Comparison of ENCODE assay signal across 1 cellular context in genomic region chr21:25898671-25899070, GRCh38.
TF ChIP-seq lines count a peak whose summit lies in the region.

No MANE protein-coding gene starts in this region.

TF ChIP-seq in H1, 55 proteins besides CTCF, POLR2A, EP300 and RAD21 (continued from another document):
- TF ChIP-seq POLR2AphosphoS5 (IDR thresholded peaks at IDR 0.05; ENCODE audit: low read depth, low read length) (no peak), SRF (IDR thresholded peaks at IDR 0.05; ENCODE audit: low read depth, low read length) (no peak), RNF2 (IDR thresholded peaks at IDR 0.05; ENCODE audit: borderline replicate concordance, low read depth, low read length, missing control alignments, poor library complexity, severe bottlenecking) (no peak), RFX5 (IDR thresholded peaks at IDR 0.05; ENCODE audit: borderline replicate concordance, low read depth, low read length) (no peak), TBP (IDR thresholded peaks at IDR 0.05; ENCODE audit: low read depth, low read length) (no peak), MAFK (IDR thresholded peaks at IDR 0.05; ENCODE audit: low read depth, low read length) (no peak), CHD7 (IDR thresholded peaks at IDR 0.05; ENCODE audit: insufficient replicate concordance, low read length) (no peak), ATF3 (IDR thresholded peaks at IDR 0.05; ENCODE audit: insufficient read depth, low read depth, low read length) (no peak), SIN3A (conservative IDR thresholded peaks at IDR 0.05 in 1 of 2, IDR thresholded peaks at IDR 0.05 in 1 of 2; ENCODE audit: low read depth in 1 of 2, low read length in 2 of 2) (no peak), KDM4A (IDR thresholded peaks at IDR 0.05; ENCODE audit: low read depth, low read length, severe bottlenecking) (no peak), NANOG (IDR thresholded peaks at IDR 0.05; ENCODE audit: insufficient read depth, low read depth, low read length, poor library complexity, severe bottlenecking) (no peak)
TF ChIP-seq in H1: peak in this region for 0.
